ENCODE assay signal across 8 cellular contexts in the genomic region with DNA sequence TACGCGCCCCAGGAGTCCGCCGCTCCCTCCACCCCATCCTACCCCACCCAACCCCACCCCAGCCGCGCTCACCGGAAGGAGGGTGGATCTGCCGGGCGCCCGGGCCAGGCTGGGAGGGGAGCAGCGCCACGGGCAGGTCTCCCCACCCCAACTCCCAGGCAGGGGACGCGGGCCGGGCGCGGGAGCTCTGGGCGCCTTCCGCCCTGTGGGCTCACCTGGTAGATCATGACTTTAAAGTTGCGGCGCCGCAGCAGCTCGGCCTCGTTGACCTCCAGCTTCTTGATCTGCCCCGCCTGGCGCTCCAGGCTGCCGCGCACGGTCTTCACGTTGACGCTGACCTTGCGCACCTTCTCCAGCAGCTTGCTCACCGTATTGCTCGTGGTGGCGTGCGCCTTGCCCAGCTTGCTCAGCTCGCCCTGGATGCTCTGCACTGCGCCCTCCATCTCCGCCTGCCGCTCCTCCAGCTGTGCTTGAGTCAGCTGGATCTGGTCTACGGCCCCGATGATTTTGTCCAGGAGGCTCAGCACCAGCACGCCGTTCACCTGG. TPM values are rescaled to one million over a fixed set of nuclear protein-coding genes. Genes with fewer than 3 reads are reported as not detected.
DNase-seq lines count a peak whose midpoint lies in the region; ATAC-seq and TF ChIP-seq lines count a peak whose summit lies in the region.

No MANE protein-coding gene starts in this region.

- peaks cover 17% of the 10 kb centered on the region for H3K36me3 Mint-ChIP-seq in Caco-2 (ENCODE audit: insufficient read depth, unreplicated experiment)

- H3K9me3 Mint-ChIP-seq in Caco-2 (ENCODE audit: unreplicated experiment), result no peaks in the 10 kb centered on the region

- H3K4me3 ChIP-seq in Caco-2 (ENCODE audit: low read depth, low read length) (peak overlapping the region; percentile 97), MM.1S (ENCODE audit: low read length) (peak overlapping the region; percentile 19; the same call in 1 of the 2 replicates), iPS-18c (ENCODE audit: insufficient read depth, low read depth, low read length) (peak overlapping the region; percentile 95), smooth muscle cell (peak overlapping the region; percentile 99)

- H3K4me2 ChIP-seq in MM.1S (ENCODE audit: low read depth, low read length) (peak overlapping the region; percentile 47), smooth muscle cell (peak overlapping the region; percentile 97)

- H3K27ac ChIP-seq in MM.1S (ENCODE audit: low read length) (no peak overlapping the region), smooth muscle cell (ENCODE audit: low read depth) (peak overlapping the region; percentile 99)

- H3K4me1 ChIP-seq in Caco-2, result peaks cover 13% of the 10 kb centered on the region
- H3K4me1 ChIP-seq in MM.1S (ENCODE audit: low read length), result peaks cover 6% of the 10 kb centered on the region; the same call in 1 of the 2 replicates
- H3K4me1 ChIP-seq in smooth muscle cell (ENCODE audit: low read depth), result peaks cover 20% of the 10 kb centered on the region

- under 1% methylated on average over 32 of the region's 44 CpGs for WGBS in smooth muscle cell (ENCODE audit: low lambda C conversion rate)

- H3K27me3 Mint-ChIP-seq in Caco-2 (ENCODE audit: insufficient read depth, unreplicated experiment), result no peaks in the 10 kb centered on the region

- peak overlapping the region; percentile 85 for H3K4me3 Mint-ChIP-seq in Caco-2 (ENCODE audit: unreplicated experiment)

- H3K9ac ChIP-seq in MM.1S (ENCODE audit: low read length) (no peak overlapping the region), smooth muscle cell (ENCODE audit: low read depth) (peak overlapping the region; percentile 97)

- H3F3A ChIP-seq in MM.1S (ENCODE audit: insufficient read depth, low read length) (no peaks in the 10 kb centered on the region), smooth muscle cell (ENCODE audit: low read depth) (peaks cover 21% of the 10 kb centered on the region)

- intact Hi-C loops in Caco-2 (cut with micrococcal nuclease; ENCODE audit: unreplicated experiment), result loop anchor here (2.0 kb wide), 1 partner anchor 36 kb away; the partner anchor contains the start of gene ATP6V0A1

- no peaks in the 10 kb centered on the region for H3K79me2 ChIP-seq in MM.1S (ENCODE audit: low read length)
- H3K79me2 ChIP-seq in smooth muscle cell (ENCODE audit: low read depth), result peaks cover 55% of the 10 kb centered on the region

- POLR2A ChIA-PET in Caco-2 (lab: Charles Lee), result interaction anchor here (0.5 to 2.1 kb wide), 17 partner anchors 10 to 945 kb away, joined by 3 to 53 read pairs (median 5); partner anchors contain the start of genes KAT2A, NAGLU, STAT3 and TUBG1

- CTCF ChIA-PET in Caco-2 (lab: Charles Lee), result interaction anchor here (0.6 to 1.9 kb wide), 11 partner anchors 9 to 156 kb away, joined by 3 to 22 read pairs (median 5); partner anchors contain the start of gene STAT3

- no peaks in the 10 kb centered on the region for H3K36me3 ChIP-seq in Caco-2 (ENCODE audit: control insufficient read depth, insufficient read depth, low read length)
- no peaks in the 10 kb centered on the region for H3K36me3 ChIP-seq in MM.1S (replicated peaks; ENCODE audit: insufficient read depth, low read length)
- H3K36me3 ChIP-seq in smooth muscle cell (ENCODE audit: low read depth), result no peaks in the 10 kb centered on the region

- DNase-seq in Caco-2 (peak in 1 of 2 experiments; percentile 57), MM.1S (peak; percentile 18), amniotic epithelial cell (ENCODE audit: low read depth) (peak; percentile 35), smooth muscle cell (lab: John Stamatoyannopoulos, UW; ENCODE audit: unreplicated experiment) (no peak), SHP77 treated with DMSO at 0.1 percent for 48 hours (lab: John Stamatoyannopoulos, UW) (no peak)

- peak overlapping the region; percentile 40 for H2AFZ ChIP-seq in MM.1S (ENCODE audit: low read length)
- H2AFZ ChIP-seq in smooth muscle cell (ENCODE audit: low read depth), result no peak overlapping the region

- H3K27ac Mint-ChIP-seq in Caco-2 (ENCODE audit: unreplicated experiment), result peak overlapping the region; percentile 74

- peaks cover 15% of the 10 kb centered on the region for H3K4me1 Mint-ChIP-seq in Caco-2 (ENCODE audit: low read depth, unreplicated experiment)

- H4K20me1 ChIP-seq in MM.1S (ENCODE audit: insufficient read depth, low read length) (no peaks in the 10 kb centered on the region), smooth muscle cell (ENCODE audit: low read depth) (peaks cover 47% of the 10 kb centered on the region)

- no peaks in the 10 kb centered on the region for H3K9me2 ChIP-seq in MM.1S (replicated peaks; ENCODE audit: insufficient read depth, low read length)

- TSS peak; percentile 79 for BruUV-seq in Caco-2 (replicated peaks; lab: Mats Ljungman, UMichigan)

- no peaks in the 10 kb centered on the region for H3K9me3 ChIP-seq in Caco-2
- no peaks in the 10 kb centered on the region for H3K9me3 ChIP-seq in MM.1S (replicated peaks; ENCODE audit: insufficient read depth, low read length)
- no peaks in the 10 kb centered on the region for H3K9me3 ChIP-seq in iPS-18c (ENCODE audit: control insufficient read depth, insufficient read depth, low read length)
- no peaks in the 10 kb centered on the region for H3K9me3 ChIP-seq in smooth muscle cell (replicated peaks; ENCODE audit: low read depth)

- H3K27me3 ChIP-seq in Caco-2 (replicated peaks; ENCODE audit: control insufficient read depth, insufficient read depth, low read length), result no peaks in the 10 kb centered on the region
- peaks cover 29% of the 10 kb centered on the region for H3K27me3 ChIP-seq in MM.1S (replicated peaks; ENCODE audit: insufficient read depth, low read length)
- no peaks in the 10 kb centered on the region for H3K27me3 ChIP-seq in smooth muscle cell (ENCODE audit: low read depth)

- ATAC-seq in HG02973 (IDR thresholded peaks at IDR 0.05; ENCODE audit: unreplicated experiment) (no peak), GM18517 (IDR thresholded peaks at IDR 0.05; ENCODE audit: unreplicated experiment) (no peak)

- no peak for TF ChIP-seq CTCF in Caco-2 (IDR thresholded peaks at IDR 0.05; ENCODE audit: insufficient read depth in 1 of 2, low read depth in 1 of 2, low read length in 1 of 2, severe bottlenecking in 1 of 2, unreplicated experiment in 1 of 2)
- no peak for TF ChIP-seq CTCF in MM.1S (IDR thresholded peaks at IDR 0.05; ENCODE audit: low read length)
- no peak for TF ChIP-seq CTCF in smooth muscle cell (IDR thresholded peaks at IDR 0.05; ENCODE audit: borderline replicate concordance, insufficient read depth, poor library complexity, severe bottlenecking)

RNA-seq across cellular contexts. Expression of gene CAVIN1, which starts 0.6 kb away (rescaled TPM):
- 143 and 173 TPM in 2 replicates for total RNA-seq in Caco-2 (2022)
- total RNA-seq in smooth muscle cell, result 116 and 117 TPM in 2 replicates
- polyA plus RNA-seq in smooth muscle cell, result 237 and 255 TPM in 2 replicates

RNA-seq across cellular contexts. Expression of gene STAT3, which starts 34.2 kb away (rescaled TPM):
- 72.1 and 73.7 TPM in 2 replicates for total RNA-seq in Caco-2 (2022)
- 85.6 and 97.7 TPM in 2 replicates for total RNA-seq in smooth muscle cell
- 87.7 and 112 TPM in 2 replicates for polyA plus RNA-seq in smooth muscle cell

RNA-seq across cellular contexts. Expression of gene ATP6V0A1, which starts 36.2 kb away (rescaled TPM):
- 82.8 and 103 TPM in 2 replicates for total RNA-seq in Caco-2 (2022)
- 31.9 and 54.7 TPM in 2 replicates for total RNA-seq in smooth muscle cell
- polyA plus RNA-seq in smooth muscle cell, result 27.3 and 34.0 TPM in 2 replicates

Comparison
In these comparisons a context has a peak if more than half of its experiments do, and no peak if none do; other contexts are left out.
1. DNase-seq: peak in MM.1S (single experiment) and amniotic epithelial cell (single experiment); none in smooth muscle cell (single experiment) and SHP77 treated with DMSO at 0.1 percent for 48 hours (single experiment).
2. H3K4me3 ChIP-seq: peak in every context shown above with its lines; median percentile 99 in smooth muscle cell; 97 in Caco-2; 95 in iPS-18c; 19 in MM.1S.